Comparison of ENCODE assay signal across 7 cellular contexts in the genomic region with DNA sequence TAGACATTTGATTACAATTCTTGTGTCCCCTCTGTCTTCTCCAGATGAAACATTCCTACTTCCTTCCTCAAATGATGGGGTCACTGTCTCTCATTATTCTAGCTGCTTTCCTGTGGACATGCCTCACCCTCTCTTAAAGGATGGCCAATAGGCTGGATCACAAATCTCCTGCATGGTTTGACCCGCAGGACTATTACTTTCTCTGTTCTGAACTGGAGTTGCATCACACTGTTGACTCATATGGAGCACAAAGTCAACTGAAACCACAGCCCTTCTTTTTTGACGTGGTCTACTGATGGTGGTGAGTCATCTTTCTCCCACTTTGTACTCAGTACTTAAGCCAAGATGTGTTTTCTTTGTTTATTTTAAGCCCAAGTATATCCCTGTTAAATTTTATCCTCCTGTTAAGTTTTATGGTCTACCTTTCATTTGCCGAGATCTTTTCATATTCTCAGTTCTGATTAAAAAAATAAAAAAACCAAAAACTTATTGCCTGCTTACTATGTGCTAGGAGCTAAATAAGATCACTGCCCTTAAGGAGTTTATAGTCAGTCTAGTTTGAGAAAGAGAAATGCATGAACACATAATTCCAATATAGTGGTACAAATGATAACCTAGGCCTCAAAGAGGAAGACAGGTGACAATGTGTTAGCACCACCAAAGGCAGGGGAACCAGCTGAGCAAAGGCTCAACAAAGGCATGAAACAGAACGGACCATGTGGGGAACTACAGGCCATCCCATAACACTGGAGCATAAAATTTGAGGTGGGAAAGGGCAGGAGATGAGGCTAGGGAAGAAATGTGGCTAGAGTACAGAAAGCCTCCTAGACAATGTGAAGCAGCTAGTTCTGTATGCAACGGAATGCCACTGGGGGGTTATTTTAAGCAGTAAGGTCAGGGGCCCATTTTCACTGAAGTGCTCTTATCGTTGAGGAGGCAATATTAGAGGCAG.
A peak's percentile ranks its signal among the peaks of the same experiment; 100 is the strongest.
DNase-seq lines count a peak whose midpoint lies in the region; ATAC-seq and TF ChIP-seq lines count a peak whose summit lies in the region.

No MANE protein-coding gene starts in this region.

- TF ChIP-seq CTCF in GM13976 (IDR thresholded peaks at IDR 0.05; ENCODE audit: borderline replicate concordance, control extremely low read depth, extremely low read depth, insufficient read depth, missing control alignments) (no peak), fibroblast of the aortic adventitia (IDR thresholded peaks at IDR 0.05; ENCODE audit: insufficient read depth, low read length) (no peak)

- in situ Hi-C loops in GM13976 (cut with MboI; ENCODE audit: low sequenced_read_pairs, unreplicated experiment) (no loop called here), KBM-7 (cut with MboI; ENCODE audit: low pct_unique_long_range_greater_than_20kb, low sequenced_read_pairs) (no loop called here)

- ATAC-seq in GM21825 (IDR thresholded peaks at IDR 0.05; ENCODE audit: unreplicated experiment) (peak; percentile 99), sciatic nerve (peak; percentile 98)

- no peak overlapping the region for H3K4me3 ChIP-seq in fibroblast of the aortic adventitia (ENCODE audit: low read depth, low read length)

- DNase-seq in GM13976 (ENCODE audit: low spot score) (peak; percentile 85), KBM-7 (peak; percentile 81), fibroblast of the aortic adventitia (ENCODE audit: low read depth) (peak; percentile 99), sciatic nerve (ENCODE audit: low spot score) (no peak), NCI-H1436 treated with DMSO at 0.1 percent for 48 hours (lab: John Stamatoyannopoulos, UW) (no peak)
- peak; percentile 17 to 39 for DNase-seq in activated CD4-positive, alpha-beta T cell treated with anti-CD3 and anti-CD28 coated beads, Interleukin-2, amount 50 U/mL, for 48 hours

- intact Hi-C loops in sciatic nerve (cut with DNase I) = no loop called here

Comparison
In these comparisons a context has a peak if more than half of its experiments do, and no peak if none do; other contexts are left out.
1. DNase-seq: peak in GM13976 (single experiment), KBM-7 (single experiment), activated CD4-positive, alpha-beta T cell treated with anti-CD3 and anti-CD28 coated beads, Interleukin-2, amount 50 U/mL, for 48 hours (2 of 2) and fibroblast of the aortic adventitia (single experiment); none in sciatic nerve (single experiment) and NCI-H1436 treated with DMSO at 0.1 percent for 48 hours (single experiment).